ENCODE assay signal across 8 cellular contexts in the genomic region with DNA sequence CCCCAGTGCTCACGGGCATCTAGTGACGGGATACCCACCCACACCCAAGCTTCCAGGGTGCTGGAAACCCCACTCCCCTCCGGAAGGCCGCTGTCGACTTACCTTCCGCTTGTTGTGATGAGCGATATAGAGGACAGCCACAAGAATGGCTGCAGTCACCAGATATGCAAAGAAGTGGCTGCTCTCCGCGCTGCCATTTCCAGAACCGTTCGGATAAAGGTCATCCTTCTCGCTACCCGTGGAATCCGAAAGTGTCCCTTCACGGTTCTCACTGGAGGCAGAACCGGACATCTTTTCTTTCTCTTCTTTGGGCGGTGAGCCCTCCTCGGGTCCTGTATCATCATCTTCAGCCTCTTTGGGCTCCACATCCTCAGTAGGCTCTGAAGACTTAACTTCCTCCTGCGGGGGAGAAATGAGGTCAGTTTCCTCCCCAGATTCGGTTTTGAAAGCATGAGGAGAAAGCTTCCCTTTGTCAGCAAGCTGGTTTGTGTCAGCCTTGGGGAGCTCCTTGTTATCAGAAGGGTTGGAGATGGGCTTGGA. TPM values are rescaled to one million over a fixed set of nuclear protein-coding genes. Genes with fewer than 3 reads are reported as not detected.
DNase-seq lines count a peak whose midpoint lies in the region; ATAC-seq, FAIRE-seq and TF ChIP-seq lines count a peak whose summit lies in the region.

No MANE protein-coding gene starts in this region.

- H3K4me2 ChIP-seq in OCI-LY3 (ENCODE audit: low read length): peak overlapping the region; percentile 96

- H3K4me1 ChIP-seq in OCI-LY3 (ENCODE audit: low read length) (peaks cover 30% of the 10 kb centered on the region), right atrium auricular region (peaks cover 0 to 49% of the 10 kb centered on the region in 2 donors), small intestine (ENCODE audit: control insufficient read depth in 2 of 2, insufficient read depth in 1 of 2, low read depth in 1 of 2, low read length in 1 of 2) (peaks cover 4 to 7% of the 10 kb centered on the region in 2 donors)

- no peaks in the 10 kb centered on the region for H3K27me3 ChIP-seq in OCI-LY3 (ENCODE audit: low read depth, low read length)
- H3K27me3 ChIP-seq in right atrium auricular region: no peaks in the 10 kb centered on the region
- H3K27me3 ChIP-seq in small intestine (ENCODE audit: control insufficient read depth in 2 of 2, insufficient read depth in 2 of 2, low read length in 2 of 2): no peaks in the 10 kb centered on the region

- no peaks in the 10 kb centered on the region for H3K27me3 Mint-ChIP-seq in activated T-helper 2 cell treated with anti-CD3 and anti-CD28 coated beads, Interferon-gamma antibody, Interleukin-2, Interleukin-4, amounts not matched to agents 10 μg/mL and 5 μg/mL and 100 μg/mL, durations not matched to agents 14 hours and 24 hours and 36 hours (ENCODE audit: low read depth)

- no peak overlapping the region for H2AFZ ChIP-seq in OCI-LY3 (ENCODE audit: low read depth, low read length)

- peak; percentile 39 for ATAC-seq in HG02610 (IDR thresholded peaks at IDR 0.05; ENCODE audit: unreplicated experiment)

- WGBS in small intestine, 3 donors: 1 to 11% (median 3%) methylated on average over 19 to 20 of the region's 20 CpGs

- H3K9ac ChIP-seq in OCI-LY3 (ENCODE audit: low read length): peak overlapping the region; percentile 99

- H3K36me3 ChIP-seq in OCI-LY3 (replicated peaks; ENCODE audit: low read depth, low read length): peaks cover 42% of the 10 kb centered on the region
- H3K36me3 ChIP-seq in right atrium auricular region: peaks cover 32% of the 10 kb centered on the region
- H3K36me3 ChIP-seq in small intestine (ENCODE audit: control insufficient read depth in 2 of 2, insufficient read depth in 2 of 2, low read length in 2 of 2): peaks cover 5 to 20% of the 10 kb centered on the region in 2 donors

- DNase-seq in GM13976 (ENCODE audit: low spot score) (peak; percentile 63), right atrium auricular region (ENCODE audit: low spot score) (no peak), small intestine (peak; percentile 68), NCI-H2196 treated with DMSO at 0.1 percent for 48 hours (lab: John Stamatoyannopoulos, UW; ENCODE audit: unreplicated experiment) (no peak), iPS-NIHi11 (ENCODE audit: low spot score) (no peak)
- peak; percentile 47 for DNase-seq in activated T-helper 2 cell treated with anti-CD3 and anti-CD28 coated beads, Interferon-gamma antibody, Interleukin-2, Interleukin-4, amounts not matched to agents 10 μg/mL and 5 μg/mL and 100 μg/mL, durations not matched to agents 14 hours and 24 hours and 36 hours (ENCODE audit: low spot score)

- peaks cover 58% of the 10 kb centered on the region for H3K79me2 ChIP-seq in OCI-LY3 (ENCODE audit: low read length)

- peaks cover 54% of the 10 kb centered on the region for H3K4me1 Mint-ChIP-seq in activated T-helper 2 cell treated with anti-CD3 and anti-CD28 coated beads, Interferon-gamma antibody, Interleukin-2, Interleukin-4, amounts not matched to agents 10 μg/mL and 5 μg/mL and 100 μg/mL, durations not matched to agents 14 hours and 24 hours and 36 hours (ENCODE audit: low read depth)

- intact Hi-C loops in activated T-helper 2 cell treated with anti-CD3 and anti-CD28 coated beads, Interferon-gamma antibody, Interleukin-2, Interleukin-4, amounts not matched to agents 10 μg/mL and 5 μg/mL and 100 μg/mL, durations not matched to agents 14 hours and 24 hours and 36 hours (cut with micrococcal nuclease): loop anchor here (2.0 to 5.0 kb wide), 4 partner anchors 81 to 868 kb away; partner anchors contain the start of genes IMMT and MAT2A

- FAIRE-seq in small intestine (lab: Jason Lieb, UNC): no peak

- peak overlapping the region; percentile 96 for H3K4me3 ChIP-seq in OCI-LY3 (ENCODE audit: low read length)
- H3K4me3 ChIP-seq in right atrium auricular region: peak overlapping the region; percentile 83 to 86
- H3K4me3 ChIP-seq in small intestine (ENCODE audit: low read depth in 1 of 2, low read length in 2 of 2): peak overlapping the region; percentile 56 to 89

- H3K27ac Mint-ChIP-seq in activated T-helper 2 cell treated with anti-CD3 and anti-CD28 coated beads, Interferon-gamma antibody, Interleukin-2, Interleukin-4, amounts not matched to agents 10 μg/mL and 5 μg/mL and 100 μg/mL, durations not matched to agents 14 hours and 24 hours and 36 hours: peak overlapping the region; percentile 100

- H3K4me3 Mint-ChIP-seq in activated T-helper 2 cell treated with anti-CD3 and anti-CD28 coated beads, Interferon-gamma antibody, Interleukin-2, Interleukin-4, amounts not matched to agents 10 μg/mL and 5 μg/mL and 100 μg/mL, durations not matched to agents 14 hours and 24 hours and 36 hours (ENCODE audit: low read depth): peak overlapping the region; percentile 100

- peak overlapping the region; percentile 84 for H3K27ac ChIP-seq in OCI-LY3 (ENCODE audit: low read length)
- peak overlapping the region; percentile 96 to 97 for H3K27ac ChIP-seq in right atrium auricular region
- peak overlapping the region; percentile 95 to 99 for H3K27ac ChIP-seq in small intestine (ENCODE audit: low read depth in 1 of 2, low read length in 1 of 2)

- no peaks in the 10 kb centered on the region for H3K9me3 Mint-ChIP-seq in activated T-helper 2 cell treated with anti-CD3 and anti-CD28 coated beads, Interferon-gamma antibody, Interleukin-2, Interleukin-4, amounts not matched to agents 10 μg/mL and 5 μg/mL and 100 μg/mL, durations not matched to agents 14 hours and 24 hours and 36 hours

- in situ Hi-C loops in GM13976 (cut with MboI; ENCODE audit: low sequenced_read_pairs, unreplicated experiment): no loop called here

- peaks cover 64% of the 10 kb centered on the region for H3K36me3 Mint-ChIP-seq in activated T-helper 2 cell treated with anti-CD3 and anti-CD28 coated beads, Interferon-gamma antibody, Interleukin-2, Interleukin-4, amounts not matched to agents 10 μg/mL and 5 μg/mL and 100 μg/mL, durations not matched to agents 14 hours and 24 hours and 36 hours (ENCODE audit: low read depth)

- no peak for TF ChIP-seq CTCF in GM13976 (IDR thresholded peaks at IDR 0.05; ENCODE audit: borderline replicate concordance, control extremely low read depth, extremely low read depth, insufficient read depth, missing control alignments)
- TF ChIP-seq CTCF in OCI-LY3 (IDR thresholded peaks at IDR 0.05; ENCODE audit: low read depth, low read length): no peak
- no peak for TF ChIP-seq CTCF in right atrium auricular region (IDR thresholded peaks at IDR 0.05)

- peaks cover 39% of the 10 kb centered on the region for H4K20me1 ChIP-seq in OCI-LY3 (ENCODE audit: insufficient read depth, low read length)

- no peaks in the 10 kb centered on the region for H3K9me3 ChIP-seq in OCI-LY3 (ENCODE audit: insufficient read depth, low read length)
- H3K9me3 ChIP-seq in right atrium auricular region: no peaks in the 10 kb centered on the region
- H3K9me3 ChIP-seq in small intestine (ENCODE audit: control insufficient read depth, low read depth): no peaks in the 10 kb centered on the region

RNA-seq across cellular contexts. Expression of gene TGOLN2, which starts 1.3 kb away (rescaled TPM):
- 94.0 and 96.5 TPM in 2 replicates for total RNA-seq in activated T-helper 2 cell treated with anti-CD3 and anti-CD28 coated beads, Interferon-gamma antibody, Interleukin-2, Interleukin-4, amounts not matched to agents 10 μg/mL and 5 μg/mL and 100 μg/mL, durations not matched to agents 14 hours and 24 hours and 36 hours
- 10 to 100 TPM; 89.3 to 99.5 TPM for total RNA-seq in right atrium auricular region
- 10 to 100 TPM; 18.6 to 59.7 (median 26.7) TPM for polyA plus RNA-seq in small intestine

RNA-seq across cellular contexts. Expression of gene RETSAT, which starts 27.9 kb away (rescaled TPM):
- 26.3 and 29.6 TPM in 2 replicates for total RNA-seq in activated T-helper 2 cell treated with anti-CD3 and anti-CD28 coated beads, Interferon-gamma antibody, Interleukin-2, Interleukin-4, amounts not matched to agents 10 μg/mL and 5 μg/mL and 100 μg/mL, durations not matched to agents 14 hours and 24 hours and 36 hours
- total RNA-seq in right atrium auricular region: 10 to 100 TPM; 34.2 to 40.8 TPM
- polyA plus RNA-seq in small intestine: 100 to 1,000 TPM in 2 of 3 donors, 10 to 100 TPM in 1; 92.8 to 147 (median 147) TPM

RNA-seq across cellular contexts. Expression of gene ELMOD3, which starts 28.1 kb away (rescaled TPM):
- total RNA-seq in activated T-helper 2 cell treated with anti-CD3 and anti-CD28 coated beads, Interferon-gamma antibody, Interleukin-2, Interleukin-4, amounts not matched to agents 10 μg/mL and 5 μg/mL and 100 μg/mL, durations not matched to agents 14 hours and 24 hours and 36 hours: 17.0 and 18.9 TPM in 2 replicates
- total RNA-seq in right atrium auricular region: 10 to 100 TPM in 1 of 2 donors, 1 to 10 TPM in 1; 8.4 to 11.1 TPM
- 10 to 100 TPM; 16.1 to 36.9 (median 20.0) TPM for polyA plus RNA-seq in small intestine

Comparison
In these comparisons a context has a peak if more than half of its experiments do, and no peak if none do; other contexts are left out.
1. DNase-seq: peak in GM13976 (single experiment), activated T-helper 2 cell treated with anti-CD3 and anti-CD28 coated beads, Interferon-gamma antibody, Interleukin-2, Interleukin-4, amounts not matched to agents 10 μg/mL and 5 μg/mL and 100 μg/mL, durations not matched to agents 14 hours and 24 hours and 36 hours (single experiment) and small intestine (single experiment); none in right atrium auricular region (single experiment), NCI-H2196 treated with DMSO at 0.1 percent for 48 hours (single experiment) and iPS-NIHi11 (single experiment).
2. Peak in every context shown above with its lines, with median percentiles within 50 percentile points of each other: H3K27ac ChIP-seq and H3K4me3 ChIP-seq.